20 cellular contexts compared by ENCODE assay signal in genomic region chrX:132877954-132878536, GRCh38.
DNase-seq lines count a peak whose midpoint lies in the region; ATAC-seq and TF ChIP-seq lines count a peak whose summit lies in the region.
"Had no signal": no experiment of that assay in that cellular context is flagged by ENCODE, and none has a peak within 500 bp of the region (broad histone marks: within the 10 kb centered on the region; RNA-seq: fewer than 3 reads in every experiment).

No MANE protein-coding gene starts in this region.

- DNase-seq in mammary epithelial cell (no peak), MCF 10A (ENCODE audit: unreplicated experiment) (no peak), NCI-H345 (lab: John Stamatoyannopoulos, UW) (peak; percentile 50), endothelial cell (ENCODE audit: low spot score) (peak; percentile 7), Right ventricle myocardium inferior (ENCODE audit: missing footprints) (no peak), NCI-H2107 treated with DMSO at 0.1 percent for 48 hours (lab: John Stamatoyannopoulos, UW; ENCODE audit: unreplicated experiment) (no peak), OCI-M2 (lab: John Stamatoyannopoulos, UW; ENCODE audit: unreplicated experiment) (no peak)
- DNase-seq: activated CD4-positive, alpha-beta T cell treated with anti-CD3 and anti-CD28 coated beads for 4 hours; DMS79 treated with DMSO at 0.1 percent for 48 hours; effector memory CD4-positive, alpha-beta T cell; GM23248; NCI-H1436; NCI-H446; SHP77 had no signal

- no peak overlapping the region for H3K4me2 ChIP-seq in mammary epithelial cell (ENCODE audit: insufficient read depth, low read depth, low read length)

- H3K4me3 Mint-ChIP-seq in MCF 10A (ENCODE audit: unreplicated experiment): no peak overlapping the region
- H3K4me3 Mint-ChIP-seq in endothelial cell (ENCODE audit: unreplicated experiment): no peak overlapping the region
- H3K4me3 Mint-ChIP-seq: activated naive CD8-positive, alpha-beta T cell; activated T-helper 17 cell treated with anti-CD3 and anti-CD28 coated beads, Interleukin-2, amount 50 U/mL, for 72 hours; memory B cell; natural killer cell treated with Interleukin-12 subunit alpha and Interleukin-12 subunit beta and Interleukin-15 and Interleukin-18, amount 100 ng/mL, for 72 hours had no signal

- H3K4me1 ChIP-seq in mammary epithelial cell (ENCODE audit: insufficient read depth, low read length): peaks cover 4% of the 10 kb centered on the region

- no peaks in the 10 kb centered on the region for H3K9me3 ChIP-seq in mammary epithelial cell (replicated peaks; ENCODE audit: insufficient read depth, low read length)

- H3K36me3 Mint-ChIP-seq in MCF 10A (ENCODE audit: insufficient read depth, unreplicated experiment): no peaks in the 10 kb centered on the region
- no peaks in the 10 kb centered on the region for H3K36me3 Mint-ChIP-seq in endothelial cell (ENCODE audit: low read depth, unreplicated experiment)
- H3K36me3 Mint-ChIP-seq: activated naive CD8-positive, alpha-beta T cell; memory B cell; natural killer cell treated with Interleukin-12 subunit alpha and Interleukin-12 subunit beta and Interleukin-15 and Interleukin-18, amount 100 ng/mL, for 72 hours had no signal

- ATAC-seq in Right ventricle myocardium inferior (no peak), HG02970 (IDR thresholded peaks at IDR 0.05; ENCODE audit: low FRiP score, unreplicated experiment) (no peak)
- ATAC-seq: activated T-helper 17 cell treated with anti-CD3 and anti-CD28 coated beads, Interleukin-2, amount 50 U/mL, for 72 hours; natural killer cell treated with Interleukin-12 subunit alpha and Interleukin-12 subunit beta and Interleukin-15 and Interleukin-18, amount 100 ng/mL, for 72 hours had no signal

- H3K4me3 ChIP-seq in mammary epithelial cell (replicated peaks in 1 of 3; ENCODE audit: insufficient read depth in 1 of 3, low read depth in 2 of 3, low read length in 3 of 3): no peak overlapping the region
- H3K4me3 ChIP-seq: GM23248 had no signal

- no TSS peak for BruUV-seq in mammary epithelial cell (replicated peaks; lab: Mats Ljungman, UMichigan)
- no TSS peak for BruUV-seq in MCF 10A (replicated peaks; lab: Mats Ljungman, UMichigan)

- dilution Hi-C loops in mammary epithelial cell (cut with HindIII; ENCODE audit: low sequenced_read_pairs): no loop called here

- H2AFZ ChIP-seq in mammary epithelial cell (ENCODE audit: low read depth, low read length): peak overlapping the region; percentile 53
- H2AFZ ChIP-seq: GM23248 had no signal

- H3K27ac ChIP-seq in mammary epithelial cell (ENCODE audit: insufficient read depth, low read depth, low read length): no peak overlapping the region
- H3K27ac ChIP-seq: C4-2B, GM23248 had no signal

- TF ChIP-seq CTCF in mammary epithelial cell (conservative IDR thresholded peaks at IDR 0.05 in 1 of 2, IDR thresholded peaks at IDR 0.05 in 1 of 2; ENCODE audit: extremely low read depth in 1 of 2, insufficient read depth in 1 of 2, low read depth in 1 of 2, low read length in 2 of 2): no peak
- no peak for TF ChIP-seq CTCF in MCF 10A (IDR thresholded peaks at IDR 0.05; ENCODE audit: unreplicated experiment)
- no peak for TF ChIP-seq CTCF in endothelial cell (IDR thresholded peaks at IDR 0.05; ENCODE audit: unreplicated experiment)

- no peaks in the 10 kb centered on the region for H3K27me3 ChIP-seq in mammary epithelial cell (ENCODE audit: insufficient read depth, low read length)

- H3K9me3 Mint-ChIP-seq in MCF 10A (ENCODE audit: unreplicated experiment): no peaks in the 10 kb centered on the region
- no peaks in the 10 kb centered on the region for H3K9me3 Mint-ChIP-seq in endothelial cell (ENCODE audit: unreplicated experiment)
- H3K9me3 Mint-ChIP-seq: activated T-helper 17 cell treated with anti-CD3 and anti-CD28 coated beads, Interleukin-2, amount 50 U/mL, for 72 hours; memory B cell; natural killer cell treated with Interleukin-12 subunit alpha and Interleukin-12 subunit beta and Interleukin-15 and Interleukin-18, amount 100 ng/mL, for 72 hours had no signal

- CTCF ChIA-PET in mammary epithelial cell (lab: Charles Lee; ENCODE audit: low non-redundant PET): no interaction called here
- CTCF ChIA-PET in MCF 10A (lab: Yijun Ruan, JAX): interaction anchor here (0.6 to 1.0 kb wide), 5 partner anchors 16 to 1304 kb away, joined by 3 to 4 read pairs (median 3); no protein-coding TSS in a partner anchor

- in situ Hi-C loops in mammary epithelial cell (cut with MboI; ENCODE audit: low sequenced_read_pairs in 2 of 2): no loop called here

- peaks cover 14% of the 10 kb centered on the region for H3K4me1 Mint-ChIP-seq in MCF 10A (ENCODE audit: insufficient read depth, unreplicated experiment)
- H3K4me1 Mint-ChIP-seq in endothelial cell (ENCODE audit: unreplicated experiment): peaks cover 21% of the 10 kb centered on the region
- H3K4me1 Mint-ChIP-seq: activated T-helper 17 cell treated with anti-CD3 and anti-CD28 coated beads, Interleukin-2, amount 50 U/mL, for 72 hours; memory B cell had no signal

- no peaks in the 10 kb centered on the region for H3K36me3 ChIP-seq in mammary epithelial cell (ENCODE audit: insufficient read depth, low read length)

- no peak overlapping the region for H3K9ac ChIP-seq in mammary epithelial cell (ENCODE audit: insufficient read depth, low read length)
- H3K9ac ChIP-seq: GM23248 had no signal

- no peak overlapping the region for H3K27ac Mint-ChIP-seq in MCF 10A (ENCODE audit: low read depth, unreplicated experiment)
- H3K27ac Mint-ChIP-seq in endothelial cell (ENCODE audit: unreplicated experiment): no peak overlapping the region
- H3K27ac Mint-ChIP-seq: activated naive CD8-positive, alpha-beta T cell; activated T-helper 17 cell treated with anti-CD3 and anti-CD28 coated beads, Interleukin-2, amount 50 U/mL, for 72 hours; memory B cell; natural killer cell treated with Interleukin-12 subunit alpha and Interleukin-12 subunit beta and Interleukin-15 and Interleukin-18, amount 100 ng/mL, for 72 hours had no signal

- intact Hi-C loops in mammary epithelial cell (cut with micrococcal nuclease): no loop called here
- intact Hi-C loops in MCF 10A (cut with micrococcal nuclease): no loop called here
- intact Hi-C loops in Right ventricle myocardium inferior (cut with DNase I): no loop called here

- H4K20me1 ChIP-seq in mammary epithelial cell (ENCODE audit: insufficient read depth, low read length): no peaks in the 10 kb centered on the region

- peaks cover 26% of the 10 kb centered on the region for H3K27me3 Mint-ChIP-seq in MCF 10A (ENCODE audit: insufficient read depth, unreplicated experiment)
- peaks cover 1% of the 10 kb centered on the region for H3K27me3 Mint-ChIP-seq in endothelial cell (ENCODE audit: unreplicated experiment)
- H3K27me3 Mint-ChIP-seq: memory B cell had no signal

- POLR2A ChIA-PET in MCF 10A (lab: Yijun Ruan, JAX): interaction anchor here (0.6 kb wide), 1 partner anchor 79 kb away, joined by 3 read pairs; no protein-coding TSS in a partner anchor

- no peaks in the 10 kb centered on the region for H3K79me2 ChIP-seq in mammary epithelial cell (ENCODE audit: insufficient read depth, low read length)

- WGBS in mammary epithelial cell (ENCODE audit: low coverage, missing lambda C conversion rate): 57% methylated on average over 5 of the region's 5 CpGs

Comparison
In these comparisons a context has a peak if more than half of its experiments do, and no peak if none do; other contexts are left out.
1. DNase-seq: peak in NCI-H345 (single experiment) and endothelial cell (single experiment); none in mammary epithelial cell (single experiment), MCF 10A (single experiment), Right ventricle myocardium inferior (single experiment), NCI-H2107 treated with DMSO at 0.1 percent for 48 hours (single experiment) and OCI-M2 (single experiment).